Comparison of ENCODE assay signal across 22 cellular contexts in genomic region chr12:5865397-5865796, GRCh38.
DNase-seq lines count a peak whose midpoint lies in the region; ATAC-seq, FAIRE-seq and TF ChIP-seq lines count a peak whose summit lies in the region.
"Had no signal": no experiment of that assay in that cellular context is flagged by ENCODE, and none has a peak within 500 bp of the region (broad histone marks: within the 10 kb centered on the region; RNA-seq: fewer than 3 reads in every experiment).

No MANE protein-coding gene starts in this region.

- H3K23ac ChIP-seq in mesenchymal stem cell (ENCODE audit: low read length in 2 of 2) = no peak overlapping the region

- no TSS peak for BruUV-seq in HepG2 (replicated peaks; lab: Mats Ljungman, UMichigan)

- H3K9ac ChIP-seq in HepG2 (ENCODE audit: insufficient read depth, low read depth, low read length) (no peak overlapping the region), mesenchymal stem cell (ENCODE audit: low read length) (no peak overlapping the region)
- H3K9ac ChIP-seq: BLaER1, GM23248 had no signal

- DNase-seq in HepG2 (ENCODE audit: low spot score) (no peak), right lobe of liver (no peak), HTR-8/SVneo (ENCODE audit: insufficient read length, low spot score) (no peak), mesenchymal stem cell (no peak), Right ventricle myocardium inferior (ENCODE audit: missing footprints) (no peak), small intestine (no peak)
- DNase-seq: Caco-2; CD4-positive, CD25-positive, alpha-beta regulatory T cell; CD8-positive, alpha-beta T cell; DMS 273 treated with DMSO at 0.1 percent for 48 hours; DMS79; GDM1; GM23248; H9; HFFc6 had no signal

- H3K4me2 ChIP-seq in HepG2 (ENCODE audit: low read depth, low read length) (no peak overlapping the region), mesenchymal stem cell (ENCODE audit: low read length, poor library complexity, severe bottlenecking) (no peak overlapping the region)
- H3K4me2 ChIP-seq: BLaER1 had no signal

- no peaks in the 10 kb centered on the region for H3K9me3 ChIP-seq in HepG2 (ENCODE audit: low read length)
- no peaks in the 10 kb centered on the region for H3K9me3 ChIP-seq in right lobe of liver
- H3K9me3 ChIP-seq in mesenchymal stem cell (ENCODE audit: control insufficient read depth, low read length) = no peaks in the 10 kb centered on the region
- H3K9me3 ChIP-seq in small intestine (ENCODE audit: control insufficient read depth, low read depth) = no peaks in the 10 kb centered on the region
- H3K9me3 ChIP-seq: BLaER1, Caco-2 had no signal

- H2BK12ac ChIP-seq in mesenchymal stem cell (ENCODE audit: low read length in 2 of 2) = no peak overlapping the region

- intact Hi-C loops in HepG2 (cut with micrococcal nuclease; ENCODE audit: unreplicated experiment) = no loop called here
- intact Hi-C loops in right lobe of liver (cut with DNase I) = no loop called here
- intact Hi-C loops in Right ventricle myocardium inferior (cut with DNase I) = no loop called here

- TF ChIP-seq EP300 in HepG2 (IDR thresholded peaks at IDR 0.05; ENCODE audit: low read depth in 2 of 2, low read length in 2 of 2) = no peak
- TF ChIP-seq EP300 in HepG2 (CRISPR knock-in tag; IDR thresholded peaks at IDR 0.05; ENCODE audit: borderline replicate concordance) = no peak

- 0% methylated on average over 2 of the region's 2 CpGs for WGBS in HepG2 (ENCODE audit: low lambda C conversion rate)
- WGBS in right lobe of liver (ENCODE audit: insufficient coverage, low coverage, low lambda C conversion rate, missing lambda C conversion rate) = 94% methylated on average over 2 of the region's 2 CpGs
- WGBS in mesenchymal stem cell = 89% methylated on average over 2 of the region's 2 CpGs
- 97 to 100% (median 98%) methylated on average over 2 of the region's 2 CpGs for WGBS in small intestine, 3 donors

- H3K4ac ChIP-seq in mesenchymal stem cell (ENCODE audit: low read depth in 1 of 2, low read length in 2 of 2) = no peak overlapping the region

- H3K27me3 ChIP-seq in HepG2 (ENCODE audit: control insufficient read depth in 1 of 2, insufficient read depth in 2 of 2, low read length in 2 of 2) (peaks cover 0 to 9% of the 10 kb centered on the region in 2 experiments; a peak in 2 of 5 replicates), right lobe of liver (no peaks in the 10 kb centered on the region), mesenchymal stem cell (ENCODE audit: control insufficient read depth in 1 of 2, insufficient read depth in 1 of 2, low read length in 2 of 2) (peaks cover 0 to 12% of the 10 kb centered on the region in 2 experiments), small intestine (ENCODE audit: control insufficient read depth in 2 of 2, insufficient read depth in 2 of 2, low read length in 2 of 2) (no peaks in the 10 kb centered on the region)
- H3K27me3 ChIP-seq: BLaER1 had no signal

- no peak overlapping the region for H2BK120ac ChIP-seq in mesenchymal stem cell (ENCODE audit: low read depth, low read length)

- no peak overlapping the region for H2AFZ ChIP-seq in HepG2 (ENCODE audit: low read length)
- H2AFZ ChIP-seq in mesenchymal stem cell (ENCODE audit: low read depth, low read length) = no peak overlapping the region
- H2AFZ ChIP-seq: GM23248 had no signal

- no peaks in the 10 kb centered on the region for H3K79me2 ChIP-seq in HepG2 (ENCODE audit: insufficient read depth, low read length)

- H3K79me1 ChIP-seq in mesenchymal stem cell (replicated peaks; ENCODE audit: low read length, poor library complexity, severe bottlenecking) = no peaks in the 10 kb centered on the region

- H4K8ac ChIP-seq in mesenchymal stem cell (ENCODE audit: low read length) = peak overlapping the region; percentile 35

- H3K4me1 ChIP-seq in HepG2 (ENCODE audit: insufficient read depth, low read length) (no peaks in the 10 kb centered on the region), right lobe of liver (no peaks in the 10 kb centered on the region), mesenchymal stem cell (ENCODE audit: control insufficient read depth, insufficient read depth, low read depth, low read length) (no peaks in the 10 kb centered on the region), small intestine (ENCODE audit: control insufficient read depth in 2 of 2, insufficient read depth in 1 of 2, low read depth in 1 of 2, low read length in 1 of 2) (no peaks in the 10 kb centered on the region)
- H3K4me1 ChIP-seq: BLaER1 had no signal

- no peak for TF ChIP-seq RAD21 in HepG2 (CRISPR knock-in tag; IDR thresholded peaks at IDR 0.05)

- H3K27ac ChIP-seq in HepG2 (ENCODE audit: extremely low read length, insufficient read depth, low read length) (no peak overlapping the region), right lobe of liver (no peak overlapping the region), mesenchymal stem cell (ENCODE audit: low read length, poor library complexity, severe bottlenecking) (no peak overlapping the region), small intestine (ENCODE audit: low read depth in 1 of 2, low read length in 1 of 2) (no peak overlapping the region)
- H3K27ac ChIP-seq: 22Rv1, BLaER1, C4-2B, GM23248 had no signal

- no peak overlapping the region for H2BK15ac ChIP-seq in mesenchymal stem cell (ENCODE audit: low read depth, poor library complexity, severe bottlenecking)

- H3K36me3 ChIP-seq in HepG2 (replicated peaks in 1 of 2; ENCODE audit: control insufficient read depth in 1 of 2, insufficient read depth in 2 of 2, low read length in 2 of 2) = no peaks in the 10 kb centered on the region
- H3K36me3 ChIP-seq in right lobe of liver = no peaks in the 10 kb centered on the region
- no peaks in the 10 kb centered on the region for H3K36me3 ChIP-seq in mesenchymal stem cell (ENCODE audit: control insufficient read depth in 1 of 2, insufficient read depth in 2 of 2, low read depth in 1 of 2, low read length in 2 of 2)
- no peaks in the 10 kb centered on the region for H3K36me3 ChIP-seq in small intestine (ENCODE audit: control insufficient read depth in 2 of 2, insufficient read depth in 2 of 2, low read length in 2 of 2)
- H3K36me3 ChIP-seq: BLaER1 had no signal

- ATAC-seq in HepG2 (no peak), right lobe of liver (no peak), Right ventricle myocardium inferior (no peak), HG02678 (IDR thresholded peaks at IDR 0.05; ENCODE audit: unreplicated experiment) (no peak)
- ATAC-seq: CD8-positive, alpha-beta T cell; GM12878; HCT116 had no signal

- H3K18ac ChIP-seq in mesenchymal stem cell (ENCODE audit: low read depth in 1 of 2, low read length in 2 of 2) = no peak overlapping the region

- H4K91ac ChIP-seq in mesenchymal stem cell (ENCODE audit: low read length) = peak overlapping the region; percentile 13

- no peaks in the 10 kb centered on the region for H4K20me1 ChIP-seq in HepG2 (ENCODE audit: insufficient read depth, low read length)
- H4K20me1 ChIP-seq: BLaER1 had no signal

- no peak for FAIRE-seq in HepG2 (lab: Jason Lieb, UNC)
- FAIRE-seq in HTR-8/SVneo (lab: Jason Lieb, UNC) = peak; percentile 97
- FAIRE-seq in small intestine (lab: Jason Lieb, UNC) = no peak
- FAIRE-seq: A204.1, GM12878 had no signal

- in situ Hi-C loops in HepG2 (cut with HindIII; ENCODE audit: extremely low pct_ligation_motif_present, low pct_unique_long_range_greater_than_20kb) = no loop called here

- H2AK5ac ChIP-seq in mesenchymal stem cell (ENCODE audit: low read length, severe bottlenecking) = no peak overlapping the region

- H3K4me3 ChIP-seq in HepG2 (replicated peaks in 1 of 3; ENCODE audit: insufficient read depth in 1 of 3, low read depth in 2 of 3, low read length in 3 of 3) (no peak overlapping the region), right lobe of liver (no peak overlapping the region), mesenchymal stem cell (ENCODE audit: insufficient read depth in 1 of 2, low read depth in 1 of 2, low read length in 2 of 2) (no peak overlapping the region), small intestine (ENCODE audit: low read depth in 1 of 2, low read length in 2 of 2) (no peak overlapping the region)
- H3K4me3 ChIP-seq: BLaER1, GM12878, GM23248 had no signal

- TF ChIP-seq POLR2A in HepG2 (IDR thresholded peaks at IDR 0.05; ENCODE audit: insufficient read depth in 1 of 2, low read depth in 2 of 2, low read length in 2 of 2) (no peak), right lobe of liver (IDR thresholded peaks at IDR 0.05) (no peak)

- CTCF ChIA-PET in HepG2 (lab: Yijun Ruan, JAX; ENCODE audit: low intra/inter-chr PET ratio, low total read pairs) = no interaction called here

- H3K14ac ChIP-seq in mesenchymal stem cell (ENCODE audit: low read length in 2 of 2) = no peak overlapping the region

- TF ChIP-seq CTCF in HepG2 (CRISPR knock-in tag; IDR thresholded peaks at IDR 0.05) = no peak
- TF ChIP-seq CTCF in right lobe of liver (IDR thresholded peaks at IDR 0.05) = no peak

- no peak overlapping the region for H2BK5ac ChIP-seq in mesenchymal stem cell (ENCODE audit: low read depth, low read length, poor library complexity, severe bottlenecking)

- POLR2A ChIA-PET in HepG2 (lab: Yijun Ruan, JAX) = no interaction called here

TF ChIP-seq in HepG2, 621 proteins besides CTCF, POLR2A, EP300 and RAD21:
- TF ChIP-seq SRSF9 (IDR thresholded peaks at IDR 0.05; ENCODE audit: borderline replicate concordance, insufficient read depth, low read depth, low read length, poor library complexity, severe bottlenecking) (no peak), FOXP1 (IDR thresholded peaks at IDR 0.05) (0 out of 2 replicates have a peak, but pooled peaks have one; percentile 12), FOXP1 (CRISPR knock-in tag; IDR thresholded peaks at IDR 0.05) (no peak)
